ENCODE assay signal across 8 cellular contexts in genomic region chr2:87568554-87569278, GRCh38.
DNase-seq lines count a peak whose midpoint lies in the region; ATAC-seq, FAIRE-seq and TF ChIP-seq lines count a peak whose summit lies in the region.
"Not testable (repeated sequence)": the region's sequence is repeated elsewhere in the genome, so short reads cannot be mapped to it uniquely, and the experiment has no call there.

No MANE protein-coding gene starts in this region.

- H2AFZ ChIP-seq in astrocyte (ENCODE audit: low read depth, low read length), result not testable (repeated sequence)

- peak overlapping the region; percentile 75 for H3K27ac Mint-ChIP-seq in CD8-positive, alpha-beta T cell
- H3K27ac Mint-ChIP-seq in T-cell, result peak overlapping the region; percentile 34 to 93
- H3K27ac Mint-ChIP-seq in activated naive CD4-positive, alpha-beta T cell treated with anti-CD3 and anti-CD28 coated beads, Interleukin-2, amount 10 ng/mL, durations not matched to agents 7 days and 5 days, result peak overlapping the region; percentile 62
- peak overlapping the region; percentile 62 for H3K27ac Mint-ChIP-seq in astrocyte (ENCODE audit: unreplicated experiment)
- H3K27ac Mint-ChIP-seq in stimulated activated naive CD8-positive, alpha-beta T cell treated with anti-CD3 and anti-CD28 coated beads, Interleukin-15, amount 100 ng/mL, for 72 hours, result not testable (repeated sequence)

- not testable (repeated sequence) for DNase-seq in CD8-positive, alpha-beta T cell; T-cell; activated T-cell treated with anti-CD3 and anti-CD28 coated beads, Interleukin-2, amount 50 U/mL, for 4 hours; activated naive CD4-positive, alpha-beta T cell treated with anti-CD3 and anti-CD28 coated beads, Interleukin-2, amount 10 ng/mL, durations not matched to agents 7 days and 5 days; astrocyte (ENCODE audit: low read depth); stimulated activated naive CD8-positive, alpha-beta T cell treated with anti-CD3 and anti-CD28 coated beads, Interleukin-15, amount 100 ng/mL, for 72 hours
- peak; percentile 41 to 67 for DNase-seq in left lung

- not testable (repeated sequence) for H3K36me3 Mint-ChIP-seq in CD8-positive, alpha-beta T cell; T-cell; activated T-cell treated with anti-CD3 and anti-CD28 coated beads, Interleukin-2, amount 50 U/mL, for 4 hours (ENCODE audit: insufficient read depth); astrocyte (ENCODE audit: low read depth, unreplicated experiment)
- peaks cover 10% of the 10 kb centered on the region for H3K36me3 Mint-ChIP-seq in activated naive CD4-positive, alpha-beta T cell treated with anti-CD3 and anti-CD28 coated beads, Interleukin-2, amount 10 ng/mL, durations not matched to agents 7 days and 5 days

- not testable (repeated sequence) for FAIRE-seq in astrocyte (lab: Jason Lieb, UNC)

- not testable (repeated sequence) for H3K27me3 Mint-ChIP-seq in CD8-positive, alpha-beta T cell (ENCODE audit: low read depth); T-cell; activated T-cell treated with anti-CD3 and anti-CD28 coated beads, Interleukin-2, amount 50 U/mL, for 4 hours (ENCODE audit: low read depth); activated naive CD4-positive, alpha-beta T cell treated with anti-CD3 and anti-CD28 coated beads, Interleukin-2, amount 10 ng/mL, durations not matched to agents 7 days and 5 days; astrocyte (ENCODE audit: low read depth, unreplicated experiment); stimulated activated naive CD8-positive, alpha-beta T cell treated with anti-CD3 and anti-CD28 coated beads, Interleukin-15, amount 100 ng/mL, for 72 hours

- H3K9me3 ChIP-seq in CD8-positive, alpha-beta T cell (ENCODE audit: low read length); astrocyte (ENCODE audit: insufficient read depth, low read depth, low read length); left lung; neutrophil: not testable (repeated sequence)

- not testable (repeated sequence) for H3K27ac ChIP-seq in CD8-positive, alpha-beta T cell (ENCODE audit: low read depth, low read length); astrocyte (ENCODE audit: low read depth, low read length)
- peak overlapping the region in 1 of 2 donors; percentile 28 for H3K27ac ChIP-seq in left lung
- H3K27ac ChIP-seq in neutrophil, result peak overlapping the region; percentile 68

- H3K4me3 ChIP-seq in CD8-positive, alpha-beta T cell (ENCODE audit: low read depth, low read length); astrocyte (ENCODE audit: insufficient read depth, low read depth, low read length); left lung; neutrophil (ENCODE audit: low read depth in 1 of 2, low read length in 1 of 2): not testable (repeated sequence)

- H3K4me1 ChIP-seq in CD8-positive, alpha-beta T cell (ENCODE audit: insufficient read depth, low read length); astrocyte (ENCODE audit: insufficient read depth, low read length); left lung: not testable (repeated sequence)
- peaks cover 9 to 13% of the 10 kb centered on the region in 2 experiments for H3K4me1 ChIP-seq in neutrophil (ENCODE audit: control insufficient read depth in 1 of 2, insufficient read depth in 1 of 2, low read depth in 1 of 2, low read length in 1 of 2)

- POLR2A ChIA-PET in CD8-positive, alpha-beta T cell (lab: Charles Lee); T-cell (lab: Charles Lee): not testable (repeated sequence)

- not testable (repeated sequence) for H3K79me2 ChIP-seq in astrocyte (ENCODE audit: insufficient read depth, low read length)

- H3K36me3 ChIP-seq in CD8-positive, alpha-beta T cell (ENCODE audit: insufficient read depth, low read length); astrocyte (ENCODE audit: insufficient read depth, low read length); left lung; neutrophil: not testable (repeated sequence)

- H3K4me3 Mint-ChIP-seq in CD8-positive, alpha-beta T cell, result peak overlapping the region; percentile 1
- H3K4me3 Mint-ChIP-seq in T-cell; activated T-cell treated with anti-CD3 and anti-CD28 coated beads, Interleukin-2, amount 50 U/mL, for 4 hours; activated naive CD4-positive, alpha-beta T cell treated with anti-CD3 and anti-CD28 coated beads, Interleukin-2, amount 10 ng/mL, durations not matched to agents 7 days and 5 days; astrocyte (ENCODE audit: unreplicated experiment); stimulated activated naive CD8-positive, alpha-beta T cell treated with anti-CD3 and anti-CD28 coated beads, Interleukin-15, amount 100 ng/mL, for 72 hours: not testable (repeated sequence)

- H3K4me2 ChIP-seq in astrocyte (ENCODE audit: low read length), result not testable (repeated sequence)

- H4K20me1 ChIP-seq in astrocyte (ENCODE audit: insufficient read depth, low read length), result not testable (repeated sequence)

- H3K9me3 Mint-ChIP-seq in CD8-positive, alpha-beta T cell; T-cell; activated T-cell treated with anti-CD3 and anti-CD28 coated beads, Interleukin-2, amount 50 U/mL, for 4 hours; activated naive CD4-positive, alpha-beta T cell treated with anti-CD3 and anti-CD28 coated beads, Interleukin-2, amount 10 ng/mL, durations not matched to agents 7 days and 5 days; astrocyte (ENCODE audit: unreplicated experiment); stimulated activated naive CD8-positive, alpha-beta T cell treated with anti-CD3 and anti-CD28 coated beads, Interleukin-15, amount 100 ng/mL, for 72 hours: not testable (repeated sequence)

- H3K9ac ChIP-seq in astrocyte (ENCODE audit: low read length), result not testable (repeated sequence)

- not testable (repeated sequence) for TF ChIP-seq CTCF in CD8-positive, alpha-beta T cell (IDR thresholded peaks at IDR 0.05); astrocyte (IDR thresholded peaks at IDR 0.05; ENCODE audit: insufficient read depth, low read depth, low read length); left lung (IDR thresholded peaks at IDR 0.05); neutrophil (IDR thresholded peaks at IDR 0.05)

- H3K4me1 Mint-ChIP-seq in CD8-positive, alpha-beta T cell (ENCODE audit: low read depth), result peaks cover 19% of the 10 kb centered on the region
- H3K4me1 Mint-ChIP-seq in T-cell, result peaks cover 6 to 22% (median 12%) of the 10 kb centered on the region in 3 donors
- H3K4me1 Mint-ChIP-seq in activated T-cell treated with anti-CD3 and anti-CD28 coated beads, Interleukin-2, amount 50 U/mL, for 4 hours (ENCODE audit: low read depth), result peaks cover 23% of the 10 kb centered on the region
- peaks cover 15% of the 10 kb centered on the region for H3K4me1 Mint-ChIP-seq in activated naive CD4-positive, alpha-beta T cell treated with anti-CD3 and anti-CD28 coated beads, Interleukin-2, amount 10 ng/mL, durations not matched to agents 7 days and 5 days
- H3K4me1 Mint-ChIP-seq in astrocyte (ENCODE audit: low read depth, unreplicated experiment), result not testable (repeated sequence)
- peaks cover 27% of the 10 kb centered on the region for H3K4me1 Mint-ChIP-seq in stimulated activated naive CD8-positive, alpha-beta T cell treated with anti-CD3 and anti-CD28 coated beads, Interleukin-15, amount 100 ng/mL, for 72 hours

- CTCF ChIA-PET in CD8-positive, alpha-beta T cell (lab: Charles Lee); T-cell (lab: Charles Lee); activated naive CD4-positive, alpha-beta T cell treated with anti-CD3 and anti-CD28 coated beads, Interleukin-2, amount 10 ng/mL, durations not matched to agents 7 days and 5 days (lab: Charles Lee): not testable (repeated sequence)

- intact Hi-C loops in CD8-positive, alpha-beta T cell (cut with DNase I, micrococcal nuclease); left lung (cut with DNase I): not testable (repeated sequence)

- ATAC-seq in CD8-positive, alpha-beta T cell; T-cell (replicated peaks in 1 of 4): not testable (repeated sequence)
- peak; percentile 45 to 58 for ATAC-seq in activated T-cell treated with anti-CD3 and anti-CD28 coated beads, Interleukin-2, amount 50 U/mL, for 4 hours
- peak; percentile 43 for ATAC-seq in left lung
- ATAC-seq in stimulated activated naive CD8-positive, alpha-beta T cell treated with anti-CD3 and anti-CD28 coated beads, Interleukin-15, amount 100 ng/mL, for 72 hours, result peak; percentile 52

- H3K27me3 ChIP-seq in CD8-positive, alpha-beta T cell (ENCODE audit: insufficient read depth, low read length); astrocyte (ENCODE audit: insufficient read depth, low read length); left lung; neutrophil: not testable (repeated sequence)
